ENCODE assay signal across 1 cellular context in genomic region chr1:58816072-58816746, GRCh38.
A peak's percentile ranks its signal among the peaks of the same experiment; 100 is the strongest.
TF ChIP-seq lines count a peak whose summit lies in the region.

No MANE protein-coding gene starts in this region.

TF ChIP-seq in GM12878, 131 proteins besides CTCF, POLR2A, EP300 and RAD21 (continued from another document):
- TF ChIP-seq CREM (IDR thresholded peaks at IDR 0.05; ENCODE audit: low read depth) (0 out of 2 replicates have a peak, but pooled peaks have one; percentile 27), IRF5 (IDR thresholded peaks at IDR 0.05; ENCODE audit: borderline replicate concordance) (no peak), YY1 (IDR thresholded peaks at IDR 0.05; ENCODE audit: low read depth, low read length) (peak; percentile 75), SKIL (IDR thresholded peaks at IDR 0.05; ENCODE audit: low read depth, poor library complexity, severe bottlenecking) (peak; percentile 61), TCF3 (IDR thresholded peaks at IDR 0.05; ENCODE audit: borderline replicate concordance, insufficient read depth, low read depth, low read length) (0 out of 2 replicates have a peak, but pooled peaks have one; percentile 40), NR2F1 (conservative IDR thresholded peaks at IDR 0.05) (peak; percentile 65), DPF2 (IDR thresholded peaks at IDR 0.05) (peak; percentile 49; the same call in 1 of the 2 replicates)
